Comparison of ENCODE assay signal across 16 cellular contexts in the genomic region with DNA sequence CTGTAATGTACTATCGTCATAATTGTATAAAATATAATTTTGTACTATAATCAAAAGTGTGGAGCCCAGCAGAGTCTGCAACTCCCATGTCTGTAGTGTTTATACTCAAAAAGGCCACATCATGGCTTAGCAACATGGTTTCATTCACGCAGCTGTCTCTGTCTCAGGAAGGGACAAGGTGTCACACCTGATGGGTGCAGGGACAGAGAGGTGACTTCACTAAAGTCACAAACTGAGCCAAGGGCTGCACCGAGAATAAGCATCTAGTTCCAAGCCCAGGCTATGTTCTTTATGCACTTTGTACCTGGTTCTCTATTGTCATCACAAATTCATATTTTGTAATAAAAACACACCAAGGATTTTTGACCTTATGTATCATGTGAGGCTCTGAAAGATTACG.
DNase-seq lines count a peak whose midpoint lies in the region; ATAC-seq and TF ChIP-seq lines count a peak whose summit lies in the region.
"Had no signal": no experiment of that assay in that cellular context is flagged by ENCODE, and none has a peak within 500 bp of the region (broad histone marks: within the 10 kb centered on the region; RNA-seq: fewer than 3 reads in every experiment).

No MANE protein-coding gene starts in this region.

- H3K36me3 ChIP-seq in subcutaneous abdominal adipose tissue (ENCODE audit: control insufficient read depth in 5 of 5, insufficient read depth in 5 of 5, low read length in 5 of 5) = no peaks in the 10 kb centered on the region
- no peaks in the 10 kb centered on the region for H3K36me3 ChIP-seq in PC-3 (ENCODE audit: low read depth, low read length)
- H3K36me3 ChIP-seq: cardiac muscle cell, WERI-Rb-1 had no signal

- no peaks in the 10 kb centered on the region for H3F3A ChIP-seq in PC-3 (ENCODE audit: low read length, unreplicated experiment)

- no peak overlapping the region for H3K4me3 ChIP-seq in subcutaneous abdominal adipose tissue (ENCODE audit: low read depth in 1 of 5, low read length in 5 of 5)
- no peak overlapping the region for H3K4me3 ChIP-seq in PC-3 (ENCODE audit: low read length)
- H3K4me3 ChIP-seq: cardiac muscle cell, PC-9 had no signal

- BruUV-seq in PC-3 (replicated peaks; lab: Mats Ljungman, UMichigan) = no TSS peak

- H3K9me3 ChIP-seq in subcutaneous abdominal adipose tissue (ENCODE audit: control insufficient read depth in 5 of 5, low read length in 5 of 5) (no peaks in the 10 kb centered on the region), PC-3 (ENCODE audit: low read length) (no peaks in the 10 kb centered on the region)

- H3K79me2 ChIP-seq in PC-3 (ENCODE audit: low read length) = no peaks in the 10 kb centered on the region

- DNase-seq in SW480 (ENCODE audit: low spot score) (peak; percentile 46), amygdala (lab: John Stamatoyannopoulos, UW) (no peak), PC-3 (no peak), foreskin keratinocyte (no peak)
- DNase-seq: effector memory CD8-positive, alpha-beta T cell; KBM-7; NCI-H1436; NCI-H510A; WERI-Rb-1 had no signal

- H3K4me1 ChIP-seq in subcutaneous abdominal adipose tissue (ENCODE audit: control insufficient read depth in 5 of 5, insufficient read depth in 5 of 5, low read length in 5 of 5) (peaks cover 3 to 20% (median 20%) of the 10 kb centered on the region in 5 donors), PC-3 (ENCODE audit: insufficient read depth, low read length) (no peaks in the 10 kb centered on the region), foreskin keratinocyte (no peaks in the 10 kb centered on the region)

- H2AFZ ChIP-seq in PC-3 (ENCODE audit: low read length) = no peak overlapping the region
- H2AFZ ChIP-seq: PC-9 had no signal

- TF ChIP-seq CTCF in PC-3 (conservative IDR thresholded peaks at IDR 0.05; ENCODE audit: low read depth, low read length) (no peak), foreskin keratinocyte (conservative IDR thresholded peaks at IDR 0.05) (no peak)

- intact Hi-C loops in PC-3 (cut with micrococcal nuclease) = no loop called here

- H3K9me2 ChIP-seq in PC-3 (replicated peaks; ENCODE audit: low read length) = no peaks in the 10 kb centered on the region

- H4K20me1 ChIP-seq in PC-3 (ENCODE audit: low read length) = no peaks in the 10 kb centered on the region

- H3K27ac ChIP-seq in subcutaneous abdominal adipose tissue (ENCODE audit: low read depth, low read length) = peak overlapping the region; percentile 96
- no peak overlapping the region for H3K27ac ChIP-seq in PC-3 (ENCODE audit: low read length)
- no peak overlapping the region for H3K27ac ChIP-seq in foreskin keratinocyte
- H3K27ac ChIP-seq: cardiac muscle cell, PC-9, WERI-Rb-1 had no signal

- H3K27me3 ChIP-seq in subcutaneous abdominal adipose tissue (ENCODE audit: control insufficient read depth in 5 of 5, insufficient read depth in 4 of 5, low read length in 5 of 5) (no peaks in the 10 kb centered on the region), PC-3 (ENCODE audit: low read length) (no peaks in the 10 kb centered on the region), foreskin keratinocyte (no peaks in the 10 kb centered on the region)
- H3K27me3 ChIP-seq: cardiac muscle cell had no signal

- CTCF ChIA-PET in PC-3 (lab: Charles Lee) = no interaction called here

- ATAC-seq in GM19438 (IDR thresholded peaks at IDR 0.05; ENCODE audit: low read depth, unreplicated experiment) = peak; percentile 23
- peak; percentile 29 for ATAC-seq in HG03108 (IDR thresholded peaks at IDR 0.05; ENCODE audit: unreplicated experiment)
- ATAC-seq in GM19035 (IDR thresholded peaks at IDR 0.05; ENCODE audit: unreplicated experiment) = no peak
- no peak for ATAC-seq in PC-3
- no peak for ATAC-seq in foreskin keratinocyte
- ATAC-seq: HCT116 had no signal

- no peak overlapping the region for H3K4me2 ChIP-seq in PC-3 (ENCODE audit: low read length)
- H3K4me2 ChIP-seq: PC-9 had no signal

- POLR2A ChIA-PET in PC-3 (lab: Charles Lee; ENCODE audit: unreplicated experiment) = no interaction called here

- peak overlapping the region in 4 of 5 donors; percentile 12 to 83 (median 40) for H3K9ac ChIP-seq in subcutaneous abdominal adipose tissue (ENCODE audit: low read length in 5 of 5)
- H3K9ac ChIP-seq in PC-3 (ENCODE audit: low read length) = no peak overlapping the region

Comparison
In these comparisons a context has a peak if more than half of its experiments do, and no peak if none do; other contexts are left out.
1. ATAC-seq: peak in GM19438 (single experiment) and HG03108 (single experiment); none in GM19035 (single experiment), PC-3 (single experiment) and foreskin keratinocyte (single experiment).